Comparison of ENCODE assay signal across 24 cellular contexts in genomic region chr18:41145526-41145925, GRCh38.
"Had no signal": no experiment of that assay in that cellular context is flagged by ENCODE, and none has a peak within 500 bp of the region (broad histone marks: within the 10 kb centered on the region; RNA-seq: fewer than 3 reads in every experiment).

No MANE protein-coding gene starts in this region.

- H3K9ac ChIP-seq: neural progenitor cell had no signal

- H3K36me3 ChIP-seq: lower lobe of right lung, neural progenitor cell, spleen, thoracic aorta, vagina had no signal

- H3K36me3 Mint-ChIP-seq: naive B cell, neural progenitor cell, type B pancreatic cell had no signal

- H3K27ac ChIP-seq: lower lobe of right lung, neural progenitor cell, spleen, thoracic aorta, vagina had no signal

- H3K27me3 ChIP-seq: neural progenitor cell, spleen, vagina had no signal

- ATAC-seq: activated CD4-positive, alpha-beta T cell treated with anti-CD3 and anti-CD28 coated beads for 36 hours; lower lobe of right lung; sciatic nerve had no signal

- H3K9me3 Mint-ChIP-seq: neural progenitor cell, type B pancreatic cell had no signal

- H3K9me3 ChIP-seq: lower lobe of right lung, spleen, thoracic aorta, vagina had no signal

- DNase-seq: activated B cell treated with CpG ODN at 0.5 μM for 24 hours; activated CD4-positive, alpha-beta T cell treated with anti-CD3 and anti-CD28 coated beads for 36 hours; activated CD4-positive, alpha-beta T cell treated with anti-CD3 and anti-CD28 coated beads, Interleukin-2, amount 50 U/mL, for 4 hours; activated CD8-positive, alpha-beta memory T cell treated with anti-CD3 and anti-CD28 coated beads for 24 hours; activated CD8-positive, alpha-beta memory T cell treated with anti-CD3 and anti-CD28 coated beads, Interleukin-2, amount 50 U/mL, for 48 hours; activated naive CD4-positive, alpha-beta T cell treated with anti-CD3 and anti-CD28 coated beads for 36 hours; activated T-cell treated with anti-CD3 and anti-CD28 coated beads, Interleukin-2, amount 50 U/mL, for 48 hours; central memory CD4-positive, alpha-beta T cell; effector memory CD4-positive, alpha-beta T cell; kidney; lower lobe of right lung; naive B cell; posterior cingulate gyrus; spleen; stimulated activated CD4-positive, alpha-beta T cell treated with anti-CD3 and anti-CD28 coated beads, Interleukin-4, amount 100 ng/mL, for 1 hour; stimulated activated naive CD4-positive, alpha-beta T cell; T-helper 9 cell had no signal

- H2AFZ ChIP-seq: neural progenitor cell had no signal

- H3K27ac Mint-ChIP-seq: activated B cell treated with CpG ODN at 0.5 μM for 24 hours; activated CD4-positive, alpha-beta T cell treated with anti-CD3 and anti-CD28 coated beads for 36 hours; activated naive CD4-positive, alpha-beta T cell treated with anti-CD3 and anti-CD28 coated beads for 36 hours; naive B cell; neural progenitor cell; type B pancreatic cell had no signal

- FAIRE-seq: colon, endothelial cell of umbilical vein, kidney had no signal

- H3K4me1 ChIP-seq: lower lobe of right lung, spleen, vagina had no signal

- H3K4me3 Mint-ChIP-seq: activated B cell treated with CpG ODN at 0.5 μM for 24 hours; activated CD4-positive, alpha-beta T cell treated with anti-CD3 and anti-CD28 coated beads for 36 hours; activated naive CD4-positive, alpha-beta T cell treated with anti-CD3 and anti-CD28 coated beads for 36 hours; naive B cell; neural progenitor cell; type B pancreatic cell had no signal

- H3K27me3 Mint-ChIP-seq: activated B cell treated with CpG ODN at 0.5 μM for 24 hours; activated CD4-positive, alpha-beta T cell treated with anti-CD3 and anti-CD28 coated beads for 36 hours; naive B cell; type B pancreatic cell had no signal

- H3K4me3 ChIP-seq: lower lobe of right lung, neural progenitor cell, spleen, thoracic aorta, vagina had no signal

- H3K4me1 Mint-ChIP-seq: activated B cell treated with CpG ODN at 0.5 μM for 24 hours; activated CD4-positive, alpha-beta T cell treated with anti-CD3 and anti-CD28 coated beads for 36 hours; naive B cell had no signal
